Comparison of ENCODE assay signal across 25 cellular contexts in genomic region chrX:29947225-29947624, GRCh38.
"Had no signal": no experiment of that assay in that cellular context is flagged by ENCODE, and none has a peak within 500 bp of the region (broad histone marks: within the 10 kb centered on the region; RNA-seq: fewer than 3 reads in every experiment).

No MANE protein-coding gene starts in this region.

- H3K4me3 ChIP-seq: cardiac muscle cell, SK-N-MC had no signal

- H3K27me3 ChIP-seq: brain microvascular endothelial cell, cardiac muscle cell had no signal

- H3K9ac ChIP-seq: KMS-11 had no signal

- H3K36me3 ChIP-seq: brain microvascular endothelial cell, cardiac muscle cell had no signal

- H3K4me2 ChIP-seq: KMS-11 had no signal

- DNase-seq: activated CD4-positive, alpha-beta T cell treated with anti-CD3 and anti-CD28 coated beads for 1 hour; activated CD4-positive, alpha-beta T cell treated with anti-CD3 and anti-CD28 coated beads, Interleukin-2, amount 10 ng/mL, durations not matched to agents 24 days and 14 days; activated CD4-positive, alpha-beta T cell treated with anti-CD3 and anti-CD28 coated beads, Interleukin-2, amount 50 U/mL, for 48 hours; activated CD8-positive, alpha-beta memory T cell treated with anti-CD3 and anti-CD28 coated beads, Interleukin-2, amount 10 ng/mL, durations not matched to agents 7 days and 5 days; activated effector memory CD4-positive, alpha-beta T cell treated with anti-CD3 and anti-CD28 coated beads, Interleukin-2, amount 50 U/mL, for 16 hours; activated naive CD4-positive, alpha-beta T cell treated with Interleukin-2 at 50 U/mL for 16 hours; activated naive CD8-positive, alpha-beta T cell treated with anti-CD3 and anti-CD28 coated beads, Interleukin-2, amount 50 U/mL, for 24 hours; activated T-cell treated with anti-CD3 and anti-CD28 coated beads, Interleukin-2, amount 50 U/mL, for 24 hours; amygdala; brain microvascular endothelial cell; MM.1S; NCI-H1105 treated with DMSO at 0.1 percent for 48 hours; NCI-H1436 treated with DMSO at 0.1 percent for 48 hours; NCI-H187 treated with DMSO at 0.1 percent for 48 hours; NCI-H2081 treated with DMSO at 0.1 percent for 48 hours; NCI-H2171; NCI-H2227 treated with DMSO at 0.1 percent for 48 hours; NCI-H446 treated with DMSO at 0.1 percent for 48 hours; NCI-H526 treated with DMSO at 0.1 percent for 48 hours; NCI-H82; OCI-M1; RPMI8226 had no signal

- H3K27ac ChIP-seq: brain microvascular endothelial cell, cardiac muscle cell, KMS-11, SK-N-MC had no signal
